In genomic region chr16:24834459-24835335, GRCh38 we compare ENCODE assay signal across 1 cellular context.
TF ChIP-seq lines count a peak whose summit lies in the region.

No MANE protein-coding gene starts in this region.

TF ChIP-seq in GM23338, 12 proteins besides CTCF, POLR2A, EP300 and RAD21 (continued from another document):
- no peak for TF ChIP-seq ZNF462 (CRISPR knock-in tag; IDR thresholded peaks at IDR 0.05)
- TF ChIP-seq JUNB (IDR thresholded peaks at IDR 0.05; ENCODE audit: unreplicated experiment), result no peak
- no peak for TF ChIP-seq NANOG (IDR thresholded peaks at IDR 0.05; ENCODE audit: borderline replicate concordance)
- no peak for TF ChIP-seq POLR2AphosphoS5 (IDR thresholded peaks at IDR 0.05; ENCODE audit: low read depth)
